ENCODE assay signal across 1 cellular context in the genomic region with DNA sequence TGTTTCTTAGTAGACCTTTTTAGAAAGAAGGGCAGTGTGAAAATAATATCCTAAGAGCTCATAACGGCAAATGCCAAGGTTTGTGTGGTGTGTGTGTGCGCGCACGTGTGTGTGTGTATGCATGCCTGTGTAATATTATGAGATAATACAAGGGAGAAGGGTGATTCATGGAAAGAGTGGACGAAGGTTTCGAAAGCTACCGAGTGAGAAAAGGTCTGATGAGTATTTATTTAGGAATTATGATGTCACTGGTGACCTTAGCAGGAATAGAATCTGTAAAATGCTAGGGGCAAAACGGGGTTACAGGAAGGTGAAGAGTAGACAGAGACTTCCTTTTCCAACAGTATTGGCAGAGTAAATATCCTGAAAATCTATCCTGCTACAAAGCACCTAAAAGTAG.
TF ChIP-seq lines count a peak whose summit lies in the region.

No MANE protein-coding gene starts in this region.

TF ChIP-seq in HepG2, 621 proteins besides CTCF, POLR2A, EP300 and RAD21 (continued from another document):
- TF ChIP-seq ZMYM3 (CRISPR knock-in tag; IDR thresholded peaks at IDR 0.05) (no peak), CEBPG (CRISPR knock-in tag; IDR thresholded peaks at IDR 0.05) (0 out of 2 replicates have a peak, but pooled peaks have one; percentile 24), CREM (IDR thresholded peaks at IDR 0.05) (0 out of 2 replicates have a peak, but pooled peaks have one; percentile 42), CREM (CRISPR knock-in tag; IDR thresholded peaks at IDR 0.05) (no peak), ETV5 (CRISPR knock-in tag; IDR thresholded peaks at IDR 0.05; ENCODE audit: borderline replicate concordance) (peak; percentile 39; the same call in 1 of the 2 replicates), FOXC1 (CRISPR knock-in tag; IDR thresholded peaks at IDR 0.05; ENCODE audit: borderline replicate concordance) (no peak), ZNF746 (CRISPR knock-in tag; IDR thresholded peaks at IDR 0.05) (no peak), HNRNPUL1 (IDR thresholded peaks at IDR 0.05; ENCODE audit: low read depth, low read length) (no peak), SOX13 (IDR thresholded peaks at IDR 0.05) (no peak), SOX13 (CRISPR knock-in tag; conservative IDR thresholded peaks at IDR 0.05 in 1 of 2, IDR thresholded peaks at IDR 0.05 in 1 of 2) (peak in 1 of 2 experiments; percentile 29; a peak in 1 of 4 replicates), JUNB (CRISPR knock-in tag; IDR thresholded peaks at IDR 0.05; ENCODE audit: borderline replicate concordance) (0 out of 2 replicates have a peak, but pooled peaks have one; percentile 15), RARA (CRISPR knock-in tag; IDR thresholded peaks at IDR 0.05) (peak; percentile 98), POGZ (CRISPR knock-in tag; IDR thresholded peaks at IDR 0.05) (peak; percentile 38; the same call in 1 of the 2 replicates), NR2F1 (CRISPR knock-in tag; IDR thresholded peaks at IDR 0.05) (peak in 1 of 2 experiments; percentile 61; a peak in 1 of 4 replicates), ZBTB7A (CRISPR knock-in tag; IDR thresholded peaks at IDR 0.05) (no peak), TBX2 (CRISPR knock-in tag; IDR thresholded peaks at IDR 0.05; ENCODE audit: borderline replicate concordance) (no peak), ZBTB20 (CRISPR knock-in tag; IDR thresholded peaks at IDR 0.05; ENCODE audit: borderline replicate concordance, low read depth) (no peak), ZNF124 (CRISPR knock-in tag; IDR thresholded peaks at IDR 0.05) (no peak), ATF1 (CRISPR knock-in tag; IDR thresholded peaks at IDR 0.05) (peak; percentile 34; the same call in 1 of the 2 replicates), ZNF317 (CRISPR knock-in tag; IDR thresholded peaks at IDR 0.05) (no peak), RXRB (CRISPR knock-in tag; IDR thresholded peaks at IDR 0.05; ENCODE audit: borderline replicate concordance) (peak; percentile 90), ZNF543 (CRISPR knock-in tag; IDR thresholded peaks at IDR 0.05) (no peak), FOSL2 (CRISPR knock-in tag; IDR thresholded peaks at IDR 0.05) (peak; percentile 87), ZNF7 (CRISPR knock-in tag; IDR thresholded peaks at IDR 0.05) (no peak), FOXA3 (CRISPR knock-in tag; IDR thresholded peaks at IDR 0.05) (peak; percentile 65), RXRA (CRISPR knock-in tag; IDR thresholded peaks at IDR 0.05) (no peak; the same call in 1 of the 2 replicates), BRCA1 (CRISPR knock-in tag; IDR thresholded peaks at IDR 0.05) (no peak), ZNF678 (CRISPR knock-in tag; IDR thresholded peaks at IDR 0.05) (no peak), SNAI1 (CRISPR knock-in tag; IDR thresholded peaks at IDR 0.05; ENCODE audit: borderline replicate concordance) (no peak)
- TF ChIP-seq, protein P1, sequence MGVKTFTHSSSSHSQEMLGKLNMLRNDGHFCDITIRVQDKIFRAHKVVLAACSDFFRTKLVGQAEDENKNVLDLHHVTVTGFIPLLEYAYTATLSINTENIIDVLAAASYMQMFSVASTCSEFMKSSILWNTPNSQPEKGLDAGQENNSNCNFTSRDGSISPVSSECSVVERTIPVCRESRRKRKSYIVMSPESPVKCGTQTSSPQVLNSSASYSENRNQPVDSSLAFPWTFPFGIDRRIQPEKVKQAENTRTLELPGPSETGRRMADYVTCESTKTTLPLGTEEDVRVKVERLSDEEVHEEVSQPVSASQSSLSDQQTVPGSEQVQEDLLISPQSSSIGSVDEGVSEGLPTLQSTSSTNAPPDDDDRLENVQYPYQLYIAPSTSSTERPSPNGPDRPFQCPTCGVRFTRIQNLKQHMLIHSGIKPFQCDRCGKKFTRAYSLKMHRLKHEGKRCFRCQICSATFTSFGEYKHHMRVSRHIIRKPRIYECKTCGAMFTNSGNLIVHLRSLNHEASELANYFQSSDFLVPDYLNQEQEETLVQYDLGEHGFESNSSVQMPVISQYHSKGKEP (CRISPR knock-in tag; IDR thresholded peaks at IDR 0.05) = no peak
- TF ChIP-seq, protein P2, sequence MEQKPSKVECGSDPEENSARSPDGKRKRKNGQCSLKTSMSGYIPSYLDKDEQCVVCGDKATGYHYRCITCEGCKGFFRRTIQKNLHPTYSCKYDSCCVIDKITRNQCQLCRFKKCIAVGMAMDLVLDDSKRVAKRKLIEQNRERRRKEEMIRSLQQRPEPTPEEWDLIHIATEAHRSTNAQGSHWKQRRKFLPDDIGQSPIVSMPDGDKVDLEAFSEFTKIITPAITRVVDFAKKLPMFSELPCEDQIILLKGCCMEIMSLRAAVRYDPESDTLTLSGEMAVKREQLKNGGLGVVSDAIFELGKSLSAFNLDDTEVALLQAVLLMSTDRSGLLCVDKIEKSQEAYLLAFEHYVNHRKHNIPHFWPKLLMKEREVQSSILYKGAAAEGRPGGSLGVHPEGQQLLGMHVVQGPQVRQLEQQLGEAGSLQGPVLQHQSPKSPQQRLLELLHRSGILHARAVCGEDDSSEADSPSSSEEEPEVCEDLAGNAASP (CRISPR knock-in tag; IDR thresholded peaks at IDR 0.05; ENCODE audit: borderline replicate concordance) = peak; percentile 56; the same call in 1 of the 2 replicates
- TF ChIP-seq, protein P3, sequence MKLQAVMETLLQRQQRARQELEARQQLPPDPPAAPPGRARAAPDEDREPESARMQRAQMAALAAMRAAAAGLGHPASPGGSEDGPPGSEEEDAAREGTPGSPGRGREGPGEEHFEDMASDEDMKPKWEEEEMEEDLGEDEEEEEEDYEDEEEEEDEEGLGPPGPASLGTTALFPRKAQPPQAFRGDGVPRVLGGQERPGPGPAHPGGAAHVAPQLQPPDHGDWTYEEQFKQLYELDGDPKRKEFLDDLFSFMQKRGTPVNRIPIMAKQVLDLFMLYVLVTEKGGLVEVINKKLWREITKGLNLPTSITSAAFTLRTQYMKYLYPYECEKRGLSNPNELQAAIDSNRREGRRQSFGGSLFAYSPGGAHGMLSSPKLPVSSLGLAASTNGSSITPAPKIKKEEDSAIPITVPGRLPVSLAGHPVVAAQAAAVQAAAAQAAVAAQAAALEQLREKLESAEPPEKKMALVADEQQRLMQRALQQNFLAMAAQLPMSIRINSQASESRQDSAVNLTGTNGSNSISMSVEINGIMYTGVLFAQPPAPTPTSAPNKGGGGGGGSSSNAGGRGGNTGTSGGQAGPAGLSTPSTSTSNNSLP (IDR thresholded peaks at IDR 0.05; ENCODE audit: low read depth, low read length) = peak; percentile 55; the same call in 1 of the 2 replicates
- TF ChIP-seq, protein P4, sequence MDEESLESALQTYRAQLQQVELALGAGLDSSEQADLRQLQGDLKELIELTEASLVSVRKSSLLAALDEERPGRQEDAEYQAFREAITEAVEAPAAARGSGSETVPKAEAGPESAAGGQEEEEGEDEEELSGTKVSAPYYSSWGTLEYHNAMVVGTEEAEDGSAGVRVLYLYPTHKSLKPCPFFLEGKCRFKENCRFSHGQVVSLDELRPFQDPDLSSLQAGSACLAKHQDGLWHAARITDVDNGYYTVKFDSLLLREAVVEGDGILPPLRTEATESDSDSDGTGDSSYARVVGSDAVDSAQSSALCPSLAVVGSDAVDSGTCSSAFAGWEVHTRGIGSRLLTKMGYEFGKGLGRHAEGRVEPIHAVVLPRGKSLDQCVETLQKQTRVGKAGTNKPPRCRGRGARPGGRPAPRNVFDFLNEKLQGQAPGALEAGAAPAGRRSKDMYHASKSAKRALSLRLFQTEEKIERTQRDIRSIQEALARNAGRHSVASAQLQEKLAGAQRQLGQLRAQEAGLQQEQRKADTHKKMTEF (CRISPR knock-in tag; IDR thresholded peaks at IDR 0.05) = peak; percentile 42; the same call in 1 of the 2 replicates
- TF ChIP-seq, protein P5, sequence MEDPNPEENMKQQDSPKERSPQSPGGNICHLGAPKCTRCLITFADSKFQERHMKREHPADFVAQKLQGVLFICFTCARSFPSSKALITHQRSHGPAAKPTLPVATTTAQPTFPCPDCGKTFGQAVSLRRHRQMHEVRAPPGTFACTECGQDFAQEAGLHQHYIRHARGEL (CRISPR knock-in tag; IDR thresholded peaks at IDR 0.05) = no peak
- TF ChIP-seq, protein P6, sequence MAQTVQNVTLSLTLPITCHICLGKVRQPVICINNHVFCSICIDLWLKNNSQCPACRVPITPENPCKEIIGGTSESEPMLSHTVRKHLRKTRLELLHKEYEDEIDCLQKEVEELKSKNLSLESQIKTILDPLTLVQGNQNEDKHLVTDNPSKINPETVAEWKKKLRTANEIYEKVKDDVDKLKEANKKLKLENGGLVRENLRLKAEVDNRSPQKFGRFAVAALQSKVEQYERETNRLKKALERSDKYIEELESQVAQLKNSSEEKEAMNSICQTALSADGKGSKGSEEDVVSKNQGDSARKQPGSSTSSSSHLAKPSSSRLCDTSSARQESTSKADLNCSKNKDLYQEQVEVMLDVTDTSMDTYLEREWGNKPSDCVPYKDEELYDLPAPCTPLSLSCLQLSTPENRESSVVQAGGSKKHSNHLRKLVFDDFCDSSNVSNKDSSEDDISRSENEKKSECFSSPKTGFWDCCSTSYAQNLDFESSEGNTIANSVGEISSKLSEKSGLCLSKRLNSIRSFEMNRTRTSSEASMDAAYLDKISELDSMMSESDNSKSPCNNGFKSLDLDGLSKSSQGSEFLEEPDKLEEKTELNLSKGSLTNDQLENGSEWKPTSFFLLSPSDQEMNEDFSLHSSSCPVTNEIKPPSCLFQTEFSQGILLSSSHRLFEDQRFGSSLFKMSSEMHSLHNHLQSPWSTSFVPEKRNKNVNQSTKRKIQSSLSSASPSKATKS (CRISPR knock-in tag; IDR thresholded peaks at IDR 0.05) = no peak
- TF ChIP-seq, protein P7, sequence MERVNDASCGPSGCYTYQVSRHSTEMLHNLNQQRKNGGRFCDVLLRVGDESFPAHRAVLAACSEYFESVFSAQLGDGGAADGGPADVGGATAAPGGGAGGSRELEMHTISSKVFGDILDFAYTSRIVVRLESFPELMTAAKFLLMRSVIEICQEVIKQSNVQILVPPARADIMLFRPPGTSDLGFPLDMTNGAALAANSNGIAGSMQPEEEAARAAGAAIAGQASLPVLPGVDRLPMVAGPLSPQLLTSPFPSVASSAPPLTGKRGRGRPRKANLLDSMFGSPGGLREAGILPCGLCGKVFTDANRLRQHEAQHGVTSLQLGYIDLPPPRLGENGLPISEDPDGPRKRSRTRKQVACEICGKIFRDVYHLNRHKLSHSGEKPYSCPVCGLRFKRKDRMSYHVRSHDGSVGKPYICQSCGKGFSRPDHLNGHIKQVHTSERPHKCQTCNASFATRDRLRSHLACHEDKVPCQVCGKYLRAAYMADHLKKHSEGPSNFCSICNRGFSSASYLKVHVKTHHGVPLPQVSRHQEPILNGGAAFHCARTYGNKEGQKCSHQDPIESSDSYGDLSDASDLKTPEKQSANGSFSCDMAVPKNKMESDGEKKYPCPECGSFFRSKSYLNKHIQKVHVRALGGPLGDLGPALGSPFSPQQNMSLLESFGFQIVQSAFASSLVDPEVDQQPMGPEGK (CRISPR knock-in tag; IDR thresholded peaks at IDR 0.05) = no peak
- TF ChIP-seq, protein P8, sequence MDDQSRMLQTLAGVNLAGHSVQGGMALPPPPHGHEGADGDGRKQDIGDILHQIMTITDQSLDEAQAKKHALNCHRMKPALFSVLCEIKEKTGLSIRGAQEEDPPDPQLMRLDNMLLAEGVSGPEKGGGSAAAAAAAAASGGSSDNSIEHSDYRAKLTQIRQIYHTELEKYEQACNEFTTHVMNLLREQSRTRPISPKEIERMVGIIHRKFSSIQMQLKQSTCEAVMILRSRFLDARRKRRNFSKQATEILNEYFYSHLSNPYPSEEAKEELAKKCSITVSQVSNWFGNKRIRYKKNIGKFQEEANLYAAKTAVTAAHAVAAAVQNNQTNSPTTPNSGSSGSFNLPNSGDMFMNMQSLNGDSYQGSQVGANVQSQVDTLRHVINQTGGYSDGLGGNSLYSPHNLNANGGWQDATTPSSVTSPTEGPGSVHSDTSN (CRISPR knock-in tag; IDR thresholded peaks at IDR 0.05; ENCODE audit: borderline replicate concordance) = no peak
- TF ChIP-seq, protein P9, sequence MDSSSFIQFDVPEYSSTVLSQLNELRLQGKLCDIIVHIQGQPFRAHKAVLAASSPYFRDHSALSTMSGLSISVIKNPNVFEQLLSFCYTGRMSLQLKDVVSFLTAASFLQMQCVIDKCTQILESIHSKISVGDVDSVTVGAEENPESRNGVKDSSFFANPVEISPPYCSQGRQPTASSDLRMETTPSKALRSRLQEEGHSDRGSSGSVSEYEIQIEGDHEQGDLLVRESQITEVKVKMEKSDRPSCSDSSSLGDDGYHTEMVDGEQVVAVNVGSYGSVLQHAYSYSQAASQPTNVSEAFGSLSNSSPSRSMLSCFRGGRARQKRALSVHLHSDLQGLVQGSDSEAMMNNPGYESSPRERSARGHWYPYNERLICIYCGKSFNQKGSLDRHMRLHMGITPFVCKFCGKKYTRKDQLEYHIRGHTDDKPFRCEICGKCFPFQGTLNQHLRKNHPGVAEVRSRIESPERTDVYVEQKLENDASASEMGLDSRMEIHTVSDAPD (CRISPR knock-in tag; IDR thresholded peaks at IDR 0.05) = no peak
- TF ChIP-seq, protein P10, sequence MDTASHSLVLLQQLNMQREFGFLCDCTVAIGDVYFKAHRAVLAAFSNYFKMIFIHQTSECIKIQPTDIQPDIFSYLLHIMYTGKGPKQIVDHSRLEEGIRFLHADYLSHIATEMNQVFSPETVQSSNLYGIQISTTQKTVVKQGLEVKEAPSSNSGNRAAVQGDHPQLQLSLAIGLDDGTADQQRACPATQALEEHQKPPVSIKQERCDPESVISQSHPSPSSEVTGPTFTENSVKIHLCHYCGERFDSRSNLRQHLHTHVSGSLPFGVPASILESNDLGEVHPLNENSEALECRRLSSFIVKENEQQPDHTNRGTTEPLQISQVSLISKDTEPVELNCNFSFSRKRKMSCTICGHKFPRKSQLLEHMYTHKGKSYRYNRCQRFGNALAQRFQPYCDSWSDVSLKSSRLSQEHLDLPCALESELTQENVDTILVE (CRISPR knock-in tag; IDR thresholded peaks at IDR 0.05) = no peak
